ENCODE assay signal across 32 cellular contexts in the genomic region with DNA sequence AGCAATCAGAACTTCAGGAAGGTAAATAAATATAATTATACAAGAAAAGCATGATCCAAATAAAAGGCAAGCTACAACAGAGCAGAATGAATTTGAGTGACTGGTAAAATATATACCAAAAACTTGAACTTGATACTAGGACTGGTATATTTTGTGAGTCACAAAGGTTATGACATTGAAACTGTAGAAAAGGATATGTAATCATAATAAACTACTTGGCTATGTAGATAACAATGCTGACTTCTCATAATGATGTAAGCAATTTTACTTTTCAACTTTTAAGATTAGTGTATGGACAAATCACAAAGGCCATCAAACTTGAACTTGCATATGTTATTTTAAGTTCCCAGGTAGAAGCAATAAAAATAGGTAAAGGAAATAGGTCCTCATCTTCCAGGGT.
"Had no signal": no experiment of that assay in that cellular context is flagged by ENCODE, and none has a peak within 500 bp of the region (broad histone marks: within the 10 kb centered on the region; RNA-seq: fewer than 3 reads in every experiment).

No MANE protein-coding gene starts in this region.

- H3K27me3 Mint-ChIP-seq: activated CD8-positive, alpha-beta memory T cell treated with anti-CD3 and anti-CD28 coated beads, Interleukin-2, amount 10 ng/mL, durations not matched to agents 7 days and 5 days; dendritic cell treated with granulocyte-macrophage colony-stimulating factor and Interleukin-4, amounts not matched to agents 40 ng/mL and 50 ng/mL, for 4 days; stimulated activated memory B cell treated with anti-CD40 and anti-IgM and Interleukin-4, amounts not matched to agents 10 μg/mL and 1 μg/mL and 100 μg/mL, for 72 hours had no signal

- FAIRE-seq: islet of Langerhans had no signal

- H3K4me1 Mint-ChIP-seq: activated CD4-positive, alpha-beta T cell treated with anti-CD3 and anti-CD28 coated beads for 36 hours; activated CD8-positive, alpha-beta memory T cell treated with anti-CD3 and anti-CD28 coated beads, Interleukin-2, amount 10 ng/mL, durations not matched to agents 7 days and 5 days; activated naive CD8-positive, alpha-beta T cell treated with anti-CD3 and anti-CD28 coated beads for 36 hours; central memory CD8-positive, alpha-beta T cell; naive thymus-derived CD8-positive, alpha-beta T cell; stimulated activated memory B cell treated with anti-CD40 and anti-IgM and Interleukin-4, amounts not matched to agents 10 μg/mL and 1 μg/mL and 100 μg/mL, for 72 hours had no signal

- H3K36me3 ChIP-seq: heart left ventricle, left lung, lower lobe of right lung, right atrium auricular region, stomach, thyroid gland, upper lobe of left lung, vagina had no signal

- ATAC-seq: activated CD4-positive, alpha-beta T cell treated with anti-CD3 and anti-CD28 coated beads for 36 hours; activated CD8-positive, alpha-beta memory T cell treated with anti-CD3 and anti-CD28 coated beads, Interleukin-2, amount 10 ng/mL, durations not matched to agents 7 days and 5 days; activated CD8-positive, alpha-beta T cell treated with anti-CD3 and anti-CD28 coated beads, Interleukin-2, amount 10 ng/mL, durations not matched to agents 7 days and 5 days; heart left ventricle; left lung; lower lobe of right lung; naive thymus-derived CD8-positive, alpha-beta T cell; stimulated activated memory B cell treated with anti-CD40 and anti-IgM and Interleukin-4, amounts not matched to agents 10 μg/mL and 1 μg/mL and 100 μg/mL, for 72 hours had no signal

- DNase-seq: activated CD4-positive, alpha-beta T cell treated with anti-CD3 and anti-CD28 coated beads for 36 hours; activated CD4-positive, CD25-positive, alpha-beta regulatory T cell; activated CD8-positive, alpha-beta memory T cell treated with anti-CD3 and anti-CD28 coated beads, Interleukin-2, amount 10 ng/mL, durations not matched to agents 7 days and 5 days; activated CD8-positive, alpha-beta T cell treated with anti-CD3 and anti-CD28 coated beads, Interleukin-2, amount 10 ng/mL, durations not matched to agents 7 days and 5 days; activated naive CD4-positive, alpha-beta T cell treated with anti-CD3 and anti-CD28 coated beads for 36 hours; activated naive CD8-positive, alpha-beta T cell treated with anti-CD3 and anti-CD28 coated beads for 36 hours; activated T-cell treated with anti-CD3 and anti-CD28 coated beads, Interleukin-2, amount 50 U/mL, for 48 hours; amniotic stem cell; heart left ventricle; left lung; lower lobe of right lung; mesenchymal stem cell; naive thymus-derived CD8-positive, alpha-beta T cell; nucleus accumbens; stimulated activated CD4-positive, alpha-beta T cell treated with anti-CD3 and anti-CD28 coated beads, Interleukin-1b, Interleukin-23, amount 100 ng/mL, for 48 hours; stimulated activated CD4-positive, alpha-beta T cell treated with anti-CD3 and anti-CD28 coated beads, Interleukin-4, amount 100 ng/mL, for 4 hours; stimulated activated CD8-positive, alpha-beta memory T cell treated with anti-CD3 and anti-CD28 coated beads, Interleukin-4, amount 100 ng/mL, for 48 hours; stomach; T-helper 2 cell; thyroid gland; upper lobe of left lung had no signal

- H3K27ac Mint-ChIP-seq: activated CD4-positive, alpha-beta T cell treated with anti-CD3 and anti-CD28 coated beads for 36 hours; activated CD8-positive, alpha-beta memory T cell treated with anti-CD3 and anti-CD28 coated beads, Interleukin-2, amount 10 ng/mL, durations not matched to agents 7 days and 5 days; activated CD8-positive, alpha-beta T cell treated with anti-CD3 and anti-CD28 coated beads, Interleukin-2, amount 10 ng/mL, durations not matched to agents 7 days and 5 days; activated naive CD4-positive, alpha-beta T cell treated with anti-CD3 and anti-CD28 coated beads for 36 hours; activated naive CD8-positive, alpha-beta T cell treated with anti-CD3 and anti-CD28 coated beads for 36 hours; activated T-helper 2 cell treated with anti-CD3 and anti-CD28 coated beads, Interferon-gamma antibody, Interleukin-2, Interleukin-4, amounts not matched to agents 10 μg/mL and 5 μg/mL and 100 μg/mL, durations not matched to agents 14 hours and 24 hours and 36 hours; dendritic cell treated with granulocyte-macrophage colony-stimulating factor and Interleukin-4, amounts not matched to agents 40 ng/mL and 50 ng/mL, for 4 days; naive thymus-derived CD8-positive, alpha-beta T cell; stimulated activated memory B cell treated with anti-CD40 and anti-IgM and Interleukin-4, amounts not matched to agents 10 μg/mL and 1 μg/mL and 100 μg/mL, for 72 hours had no signal

- H3K27ac ChIP-seq: epithelial cell of prostate, heart left ventricle, left lung, lower lobe of right lung, parathyroid adenoma, right atrium auricular region, stomach, thyroid gland, upper lobe of left lung, vagina had no signal

- H3K4me3 Mint-ChIP-seq: activated CD4-positive, alpha-beta T cell treated with anti-CD3 and anti-CD28 coated beads for 36 hours; activated CD8-positive, alpha-beta memory T cell treated with anti-CD3 and anti-CD28 coated beads, Interleukin-2, amount 10 ng/mL, durations not matched to agents 7 days and 5 days; activated CD8-positive, alpha-beta T cell treated with anti-CD3 and anti-CD28 coated beads, Interleukin-2, amount 10 ng/mL, durations not matched to agents 7 days and 5 days; activated naive CD4-positive, alpha-beta T cell treated with anti-CD3 and anti-CD28 coated beads for 36 hours; activated naive CD8-positive, alpha-beta T cell treated with anti-CD3 and anti-CD28 coated beads for 36 hours; central memory CD8-positive, alpha-beta T cell; dendritic cell treated with granulocyte-macrophage colony-stimulating factor and Interleukin-4, amounts not matched to agents 40 ng/mL and 50 ng/mL, for 4 days; naive thymus-derived CD8-positive, alpha-beta T cell; neural crest cell; stimulated activated memory B cell treated with anti-CD40 and anti-IgM and Interleukin-4, amounts not matched to agents 10 μg/mL and 1 μg/mL and 100 μg/mL, for 72 hours had no signal

- H3K36me3 Mint-ChIP-seq: activated CD8-positive, alpha-beta memory T cell treated with anti-CD3 and anti-CD28 coated beads, Interleukin-2, amount 10 ng/mL, durations not matched to agents 7 days and 5 days; activated naive CD8-positive, alpha-beta T cell treated with anti-CD3 and anti-CD28 coated beads for 36 hours; naive thymus-derived CD8-positive, alpha-beta T cell; stimulated activated memory B cell treated with anti-CD40 and anti-IgM and Interleukin-4, amounts not matched to agents 10 μg/mL and 1 μg/mL and 100 μg/mL, for 72 hours had no signal

- H2AFZ ChIP-seq: parathyroid adenoma had no signal

- H3K9me3 ChIP-seq: heart left ventricle, left lung, lower lobe of right lung, right atrium auricular region, stomach, thyroid gland, upper lobe of left lung, vagina had no signal

- H3K79me2 ChIP-seq: parathyroid adenoma had no signal

- H3K27me3 ChIP-seq: heart left ventricle, left lung, right atrium auricular region, stomach, thyroid gland, upper lobe of left lung, vagina had no signal

- H3K4me3 ChIP-seq: heart left ventricle, left lung, lower lobe of right lung, right atrium auricular region, smooth muscle cell, stomach, thyroid gland, upper lobe of left lung, vagina had no signal

- H3K9me3 Mint-ChIP-seq: activated naive CD4-positive, alpha-beta T cell treated with anti-CD3 and anti-CD28 coated beads for 36 hours; activated naive CD8-positive, alpha-beta T cell treated with anti-CD3 and anti-CD28 coated beads for 36 hours; activated T-helper 2 cell treated with anti-CD3 and anti-CD28 coated beads, Interferon-gamma antibody, Interleukin-2, Interleukin-4, amounts not matched to agents 10 μg/mL and 5 μg/mL and 100 μg/mL, durations not matched to agents 14 hours and 24 hours and 36 hours; central memory CD8-positive, alpha-beta T cell; naive thymus-derived CD8-positive, alpha-beta T cell; neural crest cell; stimulated activated memory B cell treated with anti-CD40 and anti-IgM and Interleukin-4, amounts not matched to agents 10 μg/mL and 1 μg/mL and 100 μg/mL, for 72 hours had no signal

- H3K9ac ChIP-seq: parathyroid adenoma had no signal

- H3K4me1 ChIP-seq: heart left ventricle, left lung, lower lobe of right lung, parathyroid adenoma, right atrium auricular region, stomach, thyroid gland, upper lobe of left lung, vagina had no signal
